In genomic region chr10:69181433-69181832, GRCh38 we compare ENCODE assay signal across 1 cellular context.
TF ChIP-seq lines count a peak whose summit lies in the region.

No MANE protein-coding gene starts in this region.

TF ChIP-seq in H1, 55 proteins besides CTCF, POLR2A, EP300 and RAD21:
- no peak for TF ChIP-seq GABPA (IDR thresholded peaks at IDR 0.05; ENCODE audit: borderline replicate concordance, insufficient read depth, low read length)
